1 cellular context compared by ENCODE assay signal in genomic region chr13:78599911-78600310, GRCh38.
A peak's percentile ranks its signal among the peaks of the same experiment; 100 is the strongest.
TF ChIP-seq lines count a peak whose summit lies in the region.

No MANE protein-coding gene starts in this region.

TF ChIP-seq in H1, 55 proteins besides CTCF, POLR2A, EP300 and RAD21:
- peak; percentile 55 for TF ChIP-seq EZH2 (IDR thresholded peaks at IDR 0.05; ENCODE audit: low read depth, low read length, severe bottlenecking)
- no peak for TF ChIP-seq CHD2 (IDR thresholded peaks at IDR 0.05; ENCODE audit: low read length)
- TF ChIP-seq SUZ12 (IDR thresholded peaks at IDR 0.05; ENCODE audit: low read length): peak; percentile 67
